Comparison of ENCODE assay signal across 21 cellular contexts in the genomic region with DNA sequence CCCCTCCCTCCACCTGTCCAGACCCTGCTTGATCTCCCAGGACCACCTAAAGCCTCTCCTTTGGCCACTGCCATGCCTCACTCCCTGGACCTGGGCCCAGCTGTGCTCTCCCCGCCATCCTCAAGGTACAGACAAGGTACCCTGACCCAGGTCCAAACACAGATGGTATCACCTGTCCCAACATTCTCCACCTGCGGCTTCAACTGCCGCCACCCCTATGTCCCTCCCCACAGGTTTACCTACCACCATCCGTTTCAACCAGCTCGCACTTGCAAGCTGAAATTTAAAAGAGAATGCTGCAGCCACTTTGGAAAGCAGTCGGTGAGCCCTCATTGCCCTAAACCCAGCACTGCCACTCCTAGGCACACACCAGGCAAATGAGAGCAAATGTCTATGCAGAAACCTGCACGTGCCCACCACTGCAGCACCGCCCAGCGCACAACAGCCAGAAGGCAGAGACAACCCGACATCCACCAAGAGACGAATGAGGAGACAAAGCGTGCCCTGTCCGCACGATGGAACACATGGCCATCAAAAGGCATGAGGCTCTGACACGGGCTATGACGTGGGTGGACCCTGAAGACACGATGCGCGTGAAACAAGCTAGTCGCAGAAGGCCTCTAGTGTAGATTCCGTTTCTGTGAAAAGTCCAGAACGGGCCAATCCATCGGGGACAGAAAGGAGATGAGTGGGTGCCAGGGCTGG.
DNase-seq lines count a peak whose midpoint lies in the region; ATAC-seq and TF ChIP-seq lines count a peak whose summit lies in the region.
"Had no signal": no experiment of that assay in that cellular context is flagged by ENCODE, and none has a peak within 500 bp of the region (broad histone marks: within the 10 kb centered on the region; RNA-seq: fewer than 3 reads in every experiment).

No MANE protein-coding gene starts in this region.

- H3K4me1 Mint-ChIP-seq in activated T-cell treated with anti-CD3 and anti-CD28 coated beads, Interleukin-2, amount 50 U/mL, for 24 hours (ENCODE audit: low read depth), result no peaks in the 10 kb centered on the region
- no peaks in the 10 kb centered on the region for H3K4me1 Mint-ChIP-seq in activated T-cell treated with anti-CD3 and anti-CD28 coated beads, Interleukin-2, amount 50 U/mL, for 4 hours (ENCODE audit: low read depth)

- no peak overlapping the region for H3K14ac ChIP-seq in neuronal stem cell (ENCODE audit: low read length)

- no peaks in the 10 kb centered on the region for H3K9me3 ChIP-seq in neuronal stem cell (replicated peaks in 1 of 2; ENCODE audit: control insufficient read depth in 2 of 2, insufficient read depth in 1 of 2, low read depth in 1 of 2, low read length in 2 of 2)
- H3K9me3 ChIP-seq in tibial nerve, result no peaks in the 10 kb centered on the region
- H3K9me3 ChIP-seq: BE2C, pancreas, SJCRH30, suprapubic skin had no signal

- H3K23ac ChIP-seq in neuronal stem cell (ENCODE audit: low read depth, low read length, poor library complexity), result peak overlapping the region; percentile 73

- no peak for DNase-seq in activated T-cell treated with anti-CD3 and anti-CD28 coated beads, Interleukin-2, amount 50 U/mL, for 24 hours
- DNase-seq in activated T-cell treated with anti-CD3 and anti-CD28 coated beads, Interleukin-2, amount 50 U/mL, for 4 hours, result no peak
- DNase-seq in foreskin melanocyte (peak; percentile 77), neuronal stem cell (ENCODE audit: low spot score) (no peak), tibial nerve (ENCODE audit: low spot score in 2 of 2) (no peak), GM13976 (ENCODE audit: low spot score) (no peak), NCI-H2227 treated with DMSO at 0.1 percent for 48 hours (lab: John Stamatoyannopoulos, UW) (no peak)
- no peak for DNase-seq in stimulated activated CD4-positive, alpha-beta T cell treated with anti-CD3 and anti-CD28 coated beads, Interleukin-2, amount 100 ng/mL, for 24 hours
- DNase-seq: BE2C; DMS 273 treated with DMSO at 0.1 percent for 48 hours; left cardiac atrium; NCI-H1417; NCI-H774; OCI-M1; pancreas; SJCRH30; stimulated activated CD8-positive, alpha-beta memory T cell treated with anti-CD3 and anti-CD28 coated beads, Interleukin-4, amount 100 ng/mL, for 48 hours had no signal

- TF ChIP-seq POLR2A in tibial nerve (IDR thresholded peaks at IDR 0.05), result no peak

- H3K4me3 Mint-ChIP-seq in activated T-cell treated with anti-CD3 and anti-CD28 coated beads, Interleukin-2, amount 50 U/mL, for 24 hours, result no peak overlapping the region
- H3K4me3 Mint-ChIP-seq in activated T-cell treated with anti-CD3 and anti-CD28 coated beads, Interleukin-2, amount 50 U/mL, for 4 hours, result no peak overlapping the region

- H3K27ac ChIP-seq in neuronal stem cell (replicated peaks; ENCODE audit: low read length) (no peak overlapping the region), tibial nerve (peak overlapping the region in 3 of 4 donors; percentile 23 to 97 (median 91))
- H3K27ac ChIP-seq: 22Rv1, pancreas, SJCRH30, suprapubic skin had no signal

- TF ChIP-seq EP300 in tibial nerve (IDR thresholded peaks at IDR 0.05), result peak in 1 of 2 donors; percentile 73

- in situ Hi-C loops in GM13976 (cut with MboI; ENCODE audit: low sequenced_read_pairs, unreplicated experiment), result no loop called here

- WGBS in neuronal stem cell (ENCODE audit: extremely low coverage in 2 of 2, insufficient read length in 2 of 2, insufficient replicate concordance in 1 of 2), 2 donors, result no CpG with 5 or more reads among the region's 23 CpGs
- WGBS in tibial nerve, 2 donors, result 62 to 66% methylated on average over 23 of the region's 23 CpGs

- TF ChIP-seq CTCF in tibial nerve (IDR thresholded peaks at IDR 0.05) (no peak), GM13976 (IDR thresholded peaks at IDR 0.05; ENCODE audit: borderline replicate concordance, control extremely low read depth, extremely low read depth, insufficient read depth, missing control alignments) (no peak)

- peaks cover 0 to 4% of the 10 kb centered on the region in 2 donors for H3K4me1 ChIP-seq in neuronal stem cell (ENCODE audit: control insufficient read depth in 2 of 2, insufficient read depth in 1 of 2, low read depth in 1 of 2, low read length in 2 of 2)
- peaks cover 0 to 97% (median 48%) of the 10 kb centered on the region in 4 donors for H3K4me1 ChIP-seq in tibial nerve

- peaks cover 45% of the 10 kb centered on the region for H3K36me3 Mint-ChIP-seq in activated T-cell treated with anti-CD3 and anti-CD28 coated beads, Interleukin-2, amount 50 U/mL, for 24 hours (ENCODE audit: low read depth)
- H3K36me3 Mint-ChIP-seq in activated T-cell treated with anti-CD3 and anti-CD28 coated beads, Interleukin-2, amount 50 U/mL, for 4 hours (ENCODE audit: insufficient read depth), result no peaks in the 10 kb centered on the region

- no peak overlapping the region for H2AFZ ChIP-seq in neuronal stem cell (ENCODE audit: low read length)

- H4K91ac ChIP-seq in neuronal stem cell (ENCODE audit: low read depth, low read length, poor library complexity), result no peak overlapping the region

- no peak overlapping the region for H3K4ac ChIP-seq in neuronal stem cell (ENCODE audit: low read length)

- H3K27me3 ChIP-seq in neuronal stem cell (ENCODE audit: control insufficient read depth in 3 of 3, insufficient read depth in 3 of 3, low read depth in 1 of 3, low read length in 3 of 3) (no peaks in the 10 kb centered on the region), tibial nerve (no peaks in the 10 kb centered on the region)
- H3K27me3 ChIP-seq: BE2C, pancreas, SJCRH30, suprapubic skin had no signal

- H3K9ac ChIP-seq in neuronal stem cell (ENCODE audit: low read depth, low read length, poor library complexity), result peak overlapping the region; percentile 38

- peak overlapping the region; percentile 55 for H3K27ac Mint-ChIP-seq in activated T-cell treated with anti-CD3 and anti-CD28 coated beads, Interleukin-2, amount 50 U/mL, for 24 hours
- H3K27ac Mint-ChIP-seq: activated T-helper 2 cell treated with anti-CD3 and anti-CD28 coated beads, Interferon-gamma antibody, Interleukin-2, Interleukin-4, amounts not matched to agents 10 μg/mL and 5 μg/mL and 100 μg/mL, durations not matched to agents 14 hours and 24 hours and 36 hours had no signal

- H2BK120ac ChIP-seq in neuronal stem cell (ENCODE audit: low read depth, low read length), result no peak overlapping the region

- H2AK5ac ChIP-seq in neuronal stem cell (ENCODE audit: low read depth, low read length), result no peak overlapping the region

- H2BK5ac ChIP-seq in neuronal stem cell (ENCODE audit: low read length), result no peak overlapping the region

- H2BK15ac ChIP-seq in neuronal stem cell (ENCODE audit: low read length), result no peak overlapping the region

- H3K36me3 ChIP-seq in neuronal stem cell (replicated peaks in 1 of 2; ENCODE audit: control insufficient read depth in 2 of 2, insufficient read depth in 2 of 2, low read length in 2 of 2) (peaks cover 11 to 18% of the 10 kb centered on the region in 2 donors), tibial nerve (peaks cover 0 to 37% (median 3%) of the 10 kb centered on the region in 3 donors)

- no peak overlapping the region for H2BK12ac ChIP-seq in neuronal stem cell (ENCODE audit: low read length)

- peak overlapping the region; percentile 17 for H3K18ac ChIP-seq in neuronal stem cell (ENCODE audit: low read length)

- H4K8ac ChIP-seq in neuronal stem cell (ENCODE audit: low read depth, low read length), result no peak overlapping the region

- H3K79me1 ChIP-seq in neuronal stem cell (ENCODE audit: low read depth, low read length), result peaks cover 9% of the 10 kb centered on the region

- no peaks in the 10 kb centered on the region for H3K9me3 Mint-ChIP-seq in activated T-cell treated with anti-CD3 and anti-CD28 coated beads, Interleukin-2, amount 50 U/mL, for 24 hours
- no peaks in the 10 kb centered on the region for H3K9me3 Mint-ChIP-seq in activated T-cell treated with anti-CD3 and anti-CD28 coated beads, Interleukin-2, amount 50 U/mL, for 4 hours
- H3K9me3 Mint-ChIP-seq: activated T-helper 2 cell treated with anti-CD3 and anti-CD28 coated beads, Interferon-gamma antibody, Interleukin-2, Interleukin-4, amounts not matched to agents 10 μg/mL and 5 μg/mL and 100 μg/mL, durations not matched to agents 14 hours and 24 hours and 36 hours had no signal

- no peak overlapping the region for H3K4me3 ChIP-seq in neuronal stem cell (ENCODE audit: low read length in 2 of 2)
- no peak overlapping the region for H3K4me3 ChIP-seq in tibial nerve
- H3K4me3 ChIP-seq: pancreas, SJCRH30, smooth muscle cell, suprapubic skin had no signal

- no peaks in the 10 kb centered on the region for H3K27me3 Mint-ChIP-seq in activated T-cell treated with anti-CD3 and anti-CD28 coated beads, Interleukin-2, amount 50 U/mL, for 24 hours
- H3K27me3 Mint-ChIP-seq in activated T-cell treated with anti-CD3 and anti-CD28 coated beads, Interleukin-2, amount 50 U/mL, for 4 hours (ENCODE audit: low read depth), result no peaks in the 10 kb centered on the region

- H3K4me2 ChIP-seq in neuronal stem cell (ENCODE audit: insufficient read depth, low read length, poor library complexity, severe bottlenecking), result no peak overlapping the region
- H3K4me2 ChIP-seq: smooth muscle cell had no signal

- ATAC-seq in activated T-cell treated with anti-CD3 and anti-CD28 coated beads, Interleukin-2, amount 50 U/mL, for 4 hours, result no peak
- ATAC-seq: left cardiac atrium, pancreas had no signal
